9 cellular contexts compared by ENCODE assay signal in genomic region chr7:114539575-114539974, GRCh38.
DNase-seq lines count a peak whose midpoint lies in the region; ATAC-seq and TF ChIP-seq lines count a peak whose summit lies in the region.
"Had no signal": no experiment of that assay in that cellular context is flagged by ENCODE, and none has a peak within 500 bp of the region (broad histone marks: within the 10 kb centered on the region; RNA-seq: fewer than 3 reads in every experiment).

No MANE protein-coding gene starts in this region.

- H3K4me3 ChIP-seq in GM23338 = no peak overlapping the region
- H3K4me3 ChIP-seq: stomach had no signal

- peak; percentile 38; the same call in 1 of the 3 replicates for ATAC-seq in GM23338
- no peak for ATAC-seq in GM21528 (IDR thresholded peaks at IDR 0.05; ENCODE audit: low FRiP score, unreplicated experiment)
- no peak for ATAC-seq in GM18511 (IDR thresholded peaks at IDR 0.05; ENCODE audit: unreplicated experiment)
- no peak for ATAC-seq in activated naive CD4-positive, alpha-beta T cell treated with anti-CD3 and anti-CD28 coated beads, Interleukin-2, amount 50 U/mL, for 72 hours

- H3K4me1 Mint-ChIP-seq in GM23338 = peaks cover 12% of the 10 kb centered on the region; the same call in 2 of the 3 replicates
- peaks cover 9% of the 10 kb centered on the region for H3K4me1 Mint-ChIP-seq in chondrocyte (ENCODE audit: low read depth)
- H3K4me1 Mint-ChIP-seq in osteocyte (ENCODE audit: unreplicated experiment) = peaks cover 14% of the 10 kb centered on the region

- DNase-seq in GM23338 (ENCODE audit: low spot score) (peak; percentile 24), NCI-H2171 (lab: John Stamatoyannopoulos, UW) (peak; percentile 17), chondrocyte (ENCODE audit: low spot score) (no peak), osteocyte (ENCODE audit: extremely low spot score, unreplicated experiment) (no peak), hypothalamus (lab: John Stamatoyannopoulos, UW) (no peak)
- no peak for DNase-seq in activated naive CD4-positive, alpha-beta T cell treated with anti-CD3 and anti-CD28 coated beads, Interleukin-2, amount 50 U/mL, for 72 hours (ENCODE audit: low spot score in 2 of 2)
- DNase-seq: stomach had no signal

- H3K4me2 ChIP-seq in GM23338 = no peak overlapping the region

- TF ChIP-seq CTCF in GM23338 (conservative IDR thresholded peaks at IDR 0.05; ENCODE audit: low read depth in 2 of 2) (peak; percentile 32 to 60; a peak in 2 of 4 replicates), chondrocyte (IDR thresholded peaks at IDR 0.05) (peak; percentile 83), osteocyte (IDR thresholded peaks at IDR 0.05) (peak; percentile 75)

- H2AFZ ChIP-seq in GM23338 = no peak overlapping the region

- H4K20me1 ChIP-seq in GM23338 (replicated peaks; ENCODE audit: insufficient read depth) = no peaks in the 10 kb centered on the region

- no peaks in the 10 kb centered on the region for H3F3A ChIP-seq in GM23338 (replicated peaks; ENCODE audit: low read depth)

- no peak overlapping the region for H3K27ac ChIP-seq in GM23338 (ENCODE audit: low read depth)
- H3K27ac ChIP-seq: stomach had no signal

- no peaks in the 10 kb centered on the region for H3K36me3 ChIP-seq in GM23338 (ENCODE audit: insufficient read depth)
- H3K36me3 ChIP-seq: stomach had no signal

- no peaks in the 10 kb centered on the region for H3K9me2 ChIP-seq in GM23338 (ENCODE audit: insufficient read depth)

- H3K4me1 ChIP-seq in GM23338 (ENCODE audit: insufficient read depth) = no peaks in the 10 kb centered on the region
- H3K4me1 ChIP-seq: stomach had no signal

- no peaks in the 10 kb centered on the region for H3K27me3 ChIP-seq in GM23338 (ENCODE audit: insufficient read depth)
- H3K27me3 ChIP-seq: stomach had no signal

- H3K27me3 Mint-ChIP-seq in GM23338 (ENCODE audit: insufficient read depth, low read depth, poor library complexity) (no peaks in the 10 kb centered on the region), chondrocyte (ENCODE audit: low read depth) (no peaks in the 10 kb centered on the region), osteocyte (ENCODE audit: unreplicated experiment) (no peaks in the 10 kb centered on the region)

- H3K9me3 Mint-ChIP-seq in GM23338 (no peaks in the 10 kb centered on the region), chondrocyte (ENCODE audit: low read depth) (no peaks in the 10 kb centered on the region), osteocyte (ENCODE audit: unreplicated experiment) (no peaks in the 10 kb centered on the region)
- H3K9me3 Mint-ChIP-seq in activated naive CD4-positive, alpha-beta T cell treated with anti-CD3 and anti-CD28 coated beads, Interleukin-2, amount 50 U/mL, for 72 hours = no peaks in the 10 kb centered on the region

- H3K27ac Mint-ChIP-seq in GM23338 (no peak overlapping the region), chondrocyte (ENCODE audit: unreplicated experiment) (no peak overlapping the region), osteocyte (ENCODE audit: unreplicated experiment) (no peak overlapping the region)
- H3K27ac Mint-ChIP-seq in activated naive CD4-positive, alpha-beta T cell treated with anti-CD3 and anti-CD28 coated beads, Interleukin-2, amount 50 U/mL, for 72 hours = no peak overlapping the region

- H3K36me3 Mint-ChIP-seq in GM23338 (ENCODE audit: low read depth) (no peaks in the 10 kb centered on the region), chondrocyte (ENCODE audit: low read depth) (no peaks in the 10 kb centered on the region), osteocyte (ENCODE audit: unreplicated experiment) (peaks cover 6% of the 10 kb centered on the region)
- H3K36me3 Mint-ChIP-seq in activated naive CD4-positive, alpha-beta T cell treated with anti-CD3 and anti-CD28 coated beads, Interleukin-2, amount 50 U/mL, for 72 hours = no peaks in the 10 kb centered on the region

- H3K4me3 Mint-ChIP-seq in GM23338 (no peak overlapping the region), chondrocyte (ENCODE audit: unreplicated experiment) (no peak overlapping the region), osteocyte (ENCODE audit: unreplicated experiment) (no peak overlapping the region)

- no peaks in the 10 kb centered on the region for H3K79me2 ChIP-seq in GM23338 (replicated peaks; ENCODE audit: insufficient read depth)

TF ChIP-seq in GM23338, 12 proteins besides CTCF, POLR2A, EP300 and RAD21:
- TF ChIP-seq CREB1 (CRISPR knock-in tag; IDR thresholded peaks at IDR 0.05; ENCODE audit: low read depth) (no peak), POLR2AphosphoS5 (IDR thresholded peaks at IDR 0.05; ENCODE audit: low read depth) (no peak), EZH2phosphoT487 (IDR thresholded peaks at IDR 0.05; ENCODE audit: unreplicated experiment) (no peak), JUNB (IDR thresholded peaks at IDR 0.05; ENCODE audit: unreplicated experiment) (no peak), ETS1 (IDR thresholded peaks at IDR 0.05) (no peak), ZNF114 (CRISPR knock-in tag; IDR thresholded peaks at IDR 0.05) (no peak)

Comparison
In these comparisons a context has a peak if more than half of its experiments do, and no peak if none do; other contexts are left out.
1. DNase-seq: peak in GM23338 (single experiment) and NCI-H2171 (single experiment); none in chondrocyte (single experiment), osteocyte (single experiment), hypothalamus (0 of 51) and activated naive CD4-positive, alpha-beta T cell treated with anti-CD3 and anti-CD28 coated beads, Interleukin-2, amount 50 U/mL, for 72 hours (0 of 2).
2. Peak in every context shown above with its lines, with median percentiles within 50 percentile points of each other: CTCF ChIP-seq.